Comparison of ENCODE assay signal across 22 cellular contexts in the genomic region with DNA sequence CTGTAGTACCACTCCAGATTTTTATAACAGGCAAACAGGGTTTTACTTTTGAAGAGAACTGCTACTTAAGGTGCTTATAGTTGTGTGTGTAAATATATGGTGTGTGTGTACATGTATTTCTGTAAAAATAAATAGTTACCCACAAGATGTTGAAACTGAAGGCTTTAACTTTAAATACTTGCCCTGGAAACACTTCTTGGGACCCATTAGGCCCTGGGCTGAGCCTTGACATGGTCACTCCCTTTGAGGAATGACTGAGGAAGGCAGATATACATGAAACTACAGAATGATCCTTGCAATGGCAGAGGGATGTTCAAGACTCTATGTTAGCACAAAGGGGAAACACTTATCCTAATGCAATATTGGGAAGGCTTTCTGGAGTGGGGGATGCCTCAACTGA.
"Had no signal": no experiment of that assay in that cellular context is flagged by ENCODE, and none has a peak within 500 bp of the region (broad histone marks: within the 10 kb centered on the region; RNA-seq: fewer than 3 reads in every experiment).

No MANE protein-coding gene starts in this region.

- H3K27me3 ChIP-seq: ovary, right atrium auricular region, right lobe of liver, stomach, testis, thyroid gland, transverse colon, upper lobe of left lung had no signal

- H3K9me3 ChIP-seq: mucosa of descending colon, ovary, right atrium auricular region, right lobe of liver, testis, thyroid gland, transverse colon, upper lobe of left lung had no signal

- H3K4me3 Mint-ChIP-seq: memory B cell; naive thymus-derived CD4-positive, alpha-beta T cell; natural killer cell treated with Interleukin-12 subunit alpha and Interleukin-12 subunit beta and Interleukin-15 and Interleukin-18, amount 100 ng/mL, for 72 hours; stimulated activated naive B cell treated with anti-CD40 and anti-IgM and Interleukin-4, amounts not matched to agents 10 μg/mL and 1 μg/mL and 100 μg/mL, for 72 hours had no signal

- H3K27ac Mint-ChIP-seq: memory B cell; naive thymus-derived CD4-positive, alpha-beta T cell; natural killer cell treated with Interleukin-12 subunit alpha and Interleukin-12 subunit beta and Interleukin-15 and Interleukin-18, amount 100 ng/mL, for 72 hours; progenitor cell of endocrine pancreas; stimulated activated naive B cell treated with anti-CD40 and anti-IgM and Interleukin-4, amounts not matched to agents 10 μg/mL and 1 μg/mL and 100 μg/mL, for 72 hours had no signal

- H3K36me3 ChIP-seq: ovary, right atrium auricular region, right lobe of liver, stomach, thyroid gland, transverse colon, upper lobe of left lung had no signal

- H3K4me1 Mint-ChIP-seq: memory B cell; naive thymus-derived CD4-positive, alpha-beta T cell; stimulated activated naive B cell treated with anti-CD40 and anti-IgM and Interleukin-4, amounts not matched to agents 10 μg/mL and 1 μg/mL and 100 μg/mL, for 72 hours had no signal

- DNase-seq: islet precursor cell; left ventricle myocardium superior; midbrain; mucosa of descending colon; naive thymus-derived CD4-positive, alpha-beta T cell; ovary; right lobe of liver; stimulated activated CD4-positive, alpha-beta T cell treated with anti-CD3 and anti-CD28 coated beads, Interleukin-12 subunit alpha, Interleukin-12 subunit beta, amount 100 ng/mL, for 4 hours; stimulated activated CD4-positive, alpha-beta T cell treated with anti-CD3 and anti-CD28 coated beads, Interleukin-15, amount 100 ng/mL, for 24 hours; stimulated activated CD4-positive, alpha-beta T cell treated with anti-CD3 and anti-CD28 coated beads, Interleukin-2, amount 100 ng/mL, for 24 hours; stimulated activated CD4-positive, alpha-beta T cell treated with anti-CD3 and anti-CD28 coated beads, Interleukin-4, amount 100 ng/mL, for 1 hour; stimulated activated naive B cell treated with anti-CD40 and anti-IgM and Interleukin-4, amounts not matched to agents 10 μg/mL and 1 μg/mL and 100 μg/mL, for 72 hours; stimulated activated naive CD8-positive, alpha-beta T cell treated with anti-CD3 and anti-CD28 coated beads, Interleukin-15, Interleukin-2, amounts not matched to agents 100 U/mL and 50 U/mL, for 24 hours; stomach; thyroid gland; transverse colon; upper lobe of left lung had no signal

- ATAC-seq: naive thymus-derived CD4-positive, alpha-beta T cell; natural killer cell treated with Interleukin-12 subunit alpha and Interleukin-12 subunit beta and Interleukin-15 and Interleukin-18, amount 100 ng/mL, for 72 hours; right lobe of liver; stimulated activated naive B cell treated with anti-CD40 and anti-IgM and Interleukin-4, amounts not matched to agents 10 μg/mL and 1 μg/mL and 100 μg/mL, for 72 hours; stimulated activated naive CD8-positive, alpha-beta T cell treated with anti-CD3 and anti-CD28 coated beads, Interleukin-15, Interleukin-2, amounts not matched to agents 100 U/mL and 50 U/mL, for 24 hours had no signal

- H3K27ac ChIP-seq: ovary, right atrium auricular region, right lobe of liver, stomach, testis, thyroid gland, transverse colon had no signal

- H3K36me3 Mint-ChIP-seq: memory B cell; naive thymus-derived CD4-positive, alpha-beta T cell; natural killer cell treated with Interleukin-12 subunit alpha and Interleukin-12 subunit beta and Interleukin-15 and Interleukin-18, amount 100 ng/mL, for 72 hours; stimulated activated naive B cell treated with anti-CD40 and anti-IgM and Interleukin-4, amounts not matched to agents 10 μg/mL and 1 μg/mL and 100 μg/mL, for 72 hours had no signal

- H3K4me1 ChIP-seq: right atrium auricular region, right lobe of liver, stomach, testis, thyroid gland had no signal

- H3K4me3 ChIP-seq: mucosa of descending colon, ovary, right atrium auricular region, right lobe of liver, stomach, testis, thyroid gland, transverse colon, upper lobe of left lung had no signal

- H3K9me3 Mint-ChIP-seq: natural killer cell treated with Interleukin-12 subunit alpha and Interleukin-12 subunit beta and Interleukin-15 and Interleukin-18, amount 100 ng/mL, for 72 hours; stimulated activated naive B cell treated with anti-CD40 and anti-IgM and Interleukin-4, amounts not matched to agents 10 μg/mL and 1 μg/mL and 100 μg/mL, for 72 hours had no signal

- H3K27me3 Mint-ChIP-seq: memory B cell; natural killer cell treated with Interleukin-12 subunit alpha and Interleukin-12 subunit beta and Interleukin-15 and Interleukin-18, amount 100 ng/mL, for 72 hours; stimulated activated naive B cell treated with anti-CD40 and anti-IgM and Interleukin-4, amounts not matched to agents 10 μg/mL and 1 μg/mL and 100 μg/mL, for 72 hours had no signal
